In genomic region chr12:111758120-111758561, GRCh38 we compare ENCODE assay signal across 10 cellular contexts. TPM values are rescaled to one million over a fixed set of nuclear protein-coding genes. Genes with fewer than 3 reads are reported as not detected.
A peak's percentile ranks its signal among the peaks of the same experiment; 100 is the strongest.
DNase-seq lines count a peak whose midpoint lies in the region; ATAC-seq, FAIRE-seq and TF ChIP-seq lines count a peak whose summit lies in the region.
"Had no signal": no experiment of that assay in that cellular context is flagged by ENCODE, and none has a peak within 500 bp of the region (broad histone marks: within the 10 kb centered on the region; RNA-seq: fewer than 3 reads in every experiment).

No MANE protein-coding gene starts in this region.

- peak overlapping the region; percentile 14 to 74 (median 62); a peak in 21 of 22 replicates for H3K9ac ChIP-seq in BLaER1 treated with 17β-estradiol and CSF1 and Interleukin-3, amounts not matched to agents 10 nM and 100 nM
- H3K9ac ChIP-seq in HUES48 (ENCODE audit: low read depth, low read length) (no peak overlapping the region), mucosa of stomach (ENCODE audit: low read length) (peak overlapping the region; percentile 17)

- DNase-seq in caudate nucleus (lab: John Stamatoyannopoulos, UW) (peak in 2 of 61 donors; percentile 5 to 74), HFFc6 (no peak), NCI-H1436 treated with DMSO at 0.1 percent for 48 hours (lab: John Stamatoyannopoulos, UW) (no peak), urothelium cell line (ENCODE audit: low spot score) (no peak)
- DNase-seq: CD4-positive, alpha-beta memory T cell had no signal

- peaks cover 0 to 16% (median 0%) of the 10 kb centered on the region in 11 experiments; a peak in 3 of 22 replicates for H3K27me3 ChIP-seq in BLaER1 treated with 17β-estradiol and CSF1 and Interleukin-3, amounts not matched to agents 10 nM and 100 nM
- H3K27me3 ChIP-seq in HUES48 (ENCODE audit: control insufficient read depth, insufficient read depth, low read length): no peaks in the 10 kb centered on the region
- H3K27me3 ChIP-seq in mucosa of stomach (ENCODE audit: control insufficient read depth, insufficient read depth, low read length): no peaks in the 10 kb centered on the region

- H3K36me3 Mint-ChIP-seq in HFFc6 (ENCODE audit: low read depth): no peaks in the 10 kb centered on the region

- H3K4me3 ChIP-seq in BLaER1 treated with 17β-estradiol and CSF1 and Interleukin-3, amounts not matched to agents 10 nM and 100 nM: peak overlapping the region in 1 of 10 experiments; percentile 18; a peak in 2 of 20 replicates
- no peak overlapping the region for H3K4me3 ChIP-seq in HUES48 (ENCODE audit: low read depth, low read length)
- no peak overlapping the region for H3K4me3 ChIP-seq in mucosa of stomach (ENCODE audit: low read length)

- no peaks in the 10 kb centered on the region for H3K9me3 Mint-ChIP-seq in HFFc6
- H3K9me3 Mint-ChIP-seq: CD4-positive, alpha-beta memory T cell; stimulated activated naive CD8-positive, alpha-beta T cell treated with anti-CD3 and anti-CD28 coated beads, Interleukin-15, Interleukin-2, amounts not matched to agents 100 ng/mL and 50 ng/mL, for 24 hours had no signal

- no peak for ATAC-seq in HG02623 (IDR thresholded peaks at IDR 0.05; ENCODE audit: unreplicated experiment)

- H3K9me3 ChIP-seq in BLaER1 treated with 17β-estradiol and CSF1 and Interleukin-3, amounts not matched to agents 10 nM and 100 nM (replicated peaks in 1 of 11): no peaks in the 10 kb centered on the region
- no peaks in the 10 kb centered on the region for H3K9me3 ChIP-seq in HUES48 (ENCODE audit: control insufficient read depth, insufficient read depth, low read length)
- no peaks in the 10 kb centered on the region for H3K9me3 ChIP-seq in mucosa of stomach (ENCODE audit: control insufficient read depth, low read length)

- H3K4me2 ChIP-seq in BLaER1 treated with 17β-estradiol and CSF1 and Interleukin-3, amounts not matched to agents 10 nM and 100 nM: peak overlapping the region; percentile 66 to 95 (median 87)

- TF ChIP-seq CTCF in HFFc6 (IDR thresholded peaks at IDR 0.05): no peak

- H3K4me3 Mint-ChIP-seq in HFFc6: no peak overlapping the region
- H3K4me3 Mint-ChIP-seq: CD4-positive, alpha-beta memory T cell; stimulated activated naive CD8-positive, alpha-beta T cell treated with anti-CD3 and anti-CD28 coated beads, Interleukin-15, Interleukin-2, amounts not matched to agents 100 ng/mL and 50 ng/mL, for 24 hours had no signal

- peaks cover 0 to 35% (median 20%) of the 10 kb centered on the region in 11 experiments; a peak in 15 of 22 replicates for H3K36me3 ChIP-seq in BLaER1 treated with 17β-estradiol and CSF1 and Interleukin-3, amounts not matched to agents 10 nM and 100 nM
- no peaks in the 10 kb centered on the region; the same call in 1 of the 2 replicates for H3K36me3 ChIP-seq in HUES48 (ENCODE audit: control insufficient read depth, insufficient read depth, low read length)
- no peaks in the 10 kb centered on the region for H3K36me3 ChIP-seq in mucosa of stomach (ENCODE audit: control insufficient read depth, insufficient read depth, low read length)

- H4K20me1 ChIP-seq in BLaER1 treated with 17β-estradiol and CSF1 and Interleukin-3, amounts not matched to agents 10 nM and 100 nM: peaks cover 0 to 32% (median 13%) of the 10 kb centered on the region in 11 experiments; a peak in 13 of 22 replicates

- no peaks in the 10 kb centered on the region; the same call in 1 of the 2 replicates for H3K27me3 Mint-ChIP-seq in HFFc6 (ENCODE audit: insufficient read depth)

- no peak for FAIRE-seq in urothelium cell line (lab: Jason Lieb, UNC)

- H3K27ac ChIP-seq in BLaER1 treated with 17β-estradiol and CSF1 and Interleukin-3, amounts not matched to agents 10 nM and 100 nM: peak overlapping the region; percentile 40 to 82 (median 71); a peak in 21 of 22 replicates
- H3K27ac ChIP-seq in HUES48 (ENCODE audit: low read depth, low read length) (peak overlapping the region; percentile 35), caudate nucleus (ENCODE audit: low read depth, low read length) (peak overlapping the region; percentile 76)

- peaks cover 31 to 66% (median 59%) of the 10 kb centered on the region in 10 experiments for H3K4me1 ChIP-seq in BLaER1 treated with 17β-estradiol and CSF1 and Interleukin-3, amounts not matched to agents 10 nM and 100 nM
- peaks cover 13% of the 10 kb centered on the region for H3K4me1 ChIP-seq in HUES48 (ENCODE audit: control insufficient read depth, insufficient read depth, low read length)
- H3K4me1 ChIP-seq in mucosa of stomach (ENCODE audit: control insufficient read depth, insufficient read depth, low read length): peaks cover 31% of the 10 kb centered on the region

- H3K27ac Mint-ChIP-seq in HFFc6: no peak overlapping the region
- H3K27ac Mint-ChIP-seq: stimulated activated naive CD8-positive, alpha-beta T cell treated with anti-CD3 and anti-CD28 coated beads, Interleukin-15, Interleukin-2, amounts not matched to agents 100 ng/mL and 50 ng/mL, for 24 hours had no signal

- H3K4me1 Mint-ChIP-seq in HFFc6 (ENCODE audit: low read depth): no peaks in the 10 kb centered on the region

RNA-seq across cellular contexts. Expression of gene ALDH2, which starts 8.6 kb away (rescaled TPM):
- total RNA-seq in HFFc6 (2021; fragmentation: NEBNext Ultra II Directional; extraction: Animal tissue kit (Norgen Biotek cat#: 25700)): 10 to 100 TPM; 12.1 to 43.3 (median 15.8) TPM
